In genomic region chr2:142100139-142100873, GRCh38 we compare ENCODE assay signal across 16 cellular contexts. TPM values are rescaled to one million over a fixed set of nuclear protein-coding genes. Genes with fewer than 3 reads are reported as not detected.
"Had no signal": no experiment of that assay in that cellular context is flagged by ENCODE, and none has a peak within 500 bp of the region (broad histone marks: within the 10 kb centered on the region; RNA-seq: fewer than 3 reads in every experiment).

No MANE protein-coding gene starts in this region.

- H3K9me3 ChIP-seq: heart right ventricle, lower lobe of right lung, ovary, sigmoid colon, spleen, stomach, testis, upper lobe of left lung had no signal

- H3K4me3 ChIP-seq: heart right ventricle, lower lobe of right lung, ovary, sigmoid colon, spleen, stomach, testis, upper lobe of left lung had no signal

- H3K36me3 ChIP-seq: brain microvascular endothelial cell, heart right ventricle, lower lobe of right lung, ovary, sigmoid colon, spleen, stomach, upper lobe of left lung had no signal

- H3K4me3 Mint-ChIP-seq: activated naive CD8-positive, alpha-beta T cell treated with anti-CD3 and anti-CD28 coated beads, Interleukin-2, amount 10 ng/mL, durations not matched to agents 7 days and 5 days; activated T-helper 1 cell treated with anti-CD3 and anti-CD28 coated beads, Interleukin-12 subunit alpha, Interleukin-12 subunit beta, Interleukin-2, Interleukin-4 antibody, amounts not matched to agents 30 ng/mL and 10 ng/mL and 1 ng/mL, durations not matched to agents 14 hours and 24 hours and 36 hours had no signal

- H3K27me3 ChIP-seq: brain microvascular endothelial cell, heart right ventricle, ovary, sigmoid colon, spleen, stomach, testis, upper lobe of left lung had no signal

- H3K27ac Mint-ChIP-seq: activated naive CD8-positive, alpha-beta T cell treated with anti-CD3 and anti-CD28 coated beads, Interleukin-2, amount 10 ng/mL, durations not matched to agents 7 days and 5 days; activated T-helper 1 cell treated with anti-CD3 and anti-CD28 coated beads, Interleukin-12 subunit alpha, Interleukin-12 subunit beta, Interleukin-2, Interleukin-4 antibody, amounts not matched to agents 30 ng/mL and 10 ng/mL and 1 ng/mL, durations not matched to agents 14 hours and 24 hours and 36 hours had no signal

- H3K9me3 Mint-ChIP-seq: activated T-helper 1 cell treated with anti-CD3 and anti-CD28 coated beads, Interleukin-12 subunit alpha, Interleukin-12 subunit beta, Interleukin-2, Interleukin-4 antibody, amounts not matched to agents 30 ng/mL and 10 ng/mL and 1 ng/mL, durations not matched to agents 14 hours and 24 hours and 36 hours had no signal

- H3K27ac ChIP-seq: brain microvascular endothelial cell, heart right ventricle, lower lobe of right lung, ovary, sigmoid colon, spleen, stomach, testis, upper lobe of left lung had no signal

- H3K4me1 ChIP-seq: heart right ventricle, lower lobe of right lung, sigmoid colon, spleen, testis, upper lobe of left lung had no signal

- DNase-seq: activated naive CD8-positive, alpha-beta T cell treated with anti-CD3 and anti-CD28 coated beads, Interleukin-2, amount 10 ng/mL, durations not matched to agents 7 days and 5 days; brain microvascular endothelial cell; effector CD8-positive, alpha-beta T cell; heart right ventricle; lower lobe of right lung; midbrain; ovary; sigmoid colon; spleen; testis; upper lobe of left lung had no signal

- H3K27me3 Mint-ChIP-seq: activated naive CD8-positive, alpha-beta T cell treated with anti-CD3 and anti-CD28 coated beads, Interleukin-2, amount 10 ng/mL, durations not matched to agents 7 days and 5 days had no signal

- ATAC-seq: activated CD4-positive, CD25-positive, alpha-beta regulatory T cell treated with anti-CD3 and anti-CD28 coated beads, Interleukin-2, amount 50 U/mL, for 24 hours; heart right ventricle; left colon; lower lobe of right lung had no signal

- H3K36me3 Mint-ChIP-seq: activated naive CD8-positive, alpha-beta T cell treated with anti-CD3 and anti-CD28 coated beads, Interleukin-2, amount 10 ng/mL, durations not matched to agents 7 days and 5 days had no signal

RNA-seq across cellular contexts. Expression of gene LRP1B, which starts 30.5 kb away (rescaled TPM):
- total RNA-seq: activated CD8-positive, alpha-beta memory T cell treated with anti-CD3 and anti-CD28 coated beads for 36 hours; activated naive CD8-positive, alpha-beta T cell treated with anti-CD3 and anti-CD28 coated beads, Interleukin-2, amount 10 ng/mL, durations not matched to agents 7 days and 5 days; activated T-helper 1 cell treated with anti-CD3 and anti-CD28 coated beads, Interleukin-12 subunit alpha, Interleukin-12 subunit beta, Interleukin-2, Interleukin-4 antibody, amounts not matched to agents 30 ng/mL and 10 ng/mL and 1 ng/mL, durations not matched to agents 14 hours and 24 hours and 36 hours had no signal
